Comparison of ENCODE assay signal across 28 cellular contexts in genomic region chr3:100857863-100858262, GRCh38.
"Had no signal": no experiment of that assay in that cellular context is flagged by ENCODE, and none has a peak within 500 bp of the region (broad histone marks: within the 10 kb centered on the region; RNA-seq: fewer than 3 reads in every experiment).

No MANE protein-coding gene starts in this region.

- H3K9me3 ChIP-seq: left lung, lower lobe of right lung, pancreas, prostate gland, sigmoid colon, spleen, suprapubic skin, thoracic aorta, tibial artery, upper lobe of right lung had no signal

- H3K36me3 ChIP-seq: left lung, lower lobe of right lung, pancreas, prostate gland, sigmoid colon, spleen, suprapubic skin, thoracic aorta, tibial artery, upper lobe of right lung had no signal

- H3K27me3 ChIP-seq: left lung, pancreas, sigmoid colon, spleen, suprapubic skin, tibial artery, upper lobe of right lung had no signal

- H3K4me1 ChIP-seq: left lung, lower lobe of right lung, pancreas, prostate gland, sigmoid colon, spleen, suprapubic skin, upper lobe of right lung had no signal

- H3K27ac ChIP-seq: left lung, lower lobe of right lung, pancreas, prostate gland, sigmoid colon, spleen, suprapubic skin, thoracic aorta, tibial artery, upper lobe of right lung had no signal

- FAIRE-seq: islet of Langerhans, kidney, pancreas, small intestine, urothelium cell line had no signal

- H3K4me3 ChIP-seq: left lung, lower lobe of right lung, pancreas, prostate gland, sigmoid colon, spleen, suprapubic skin, thoracic aorta, tibial artery, upper lobe of right lung had no signal

- ATAC-seq: left colon; left lung; lower lobe of right lung; naive thymus-derived CD8-positive, alpha-beta T cell; pancreas; right cardiac atrium; stimulated activated effector memory CD8-positive, alpha-beta T cell treated with anti-CD3 and anti-CD28 coated beads, Interleukin-12 subunit alpha, Interleukin-12 subunit beta, amount 100 ng/mL, for 72 hours; upper lobe of right lung had no signal

- DNase-seq: hypothalamus; immature natural killer cell; kidney; left colon; left lung; lower lobe of right lung; mammary epithelial cell; mesenchymal stem cell; naive thymus-derived CD8-positive, alpha-beta T cell; nucleus accumbens; pancreas; posterior cingulate gyrus; retina; right cardiac atrium; sigmoid colon; small intestine; spleen; stimulated activated CD4-positive, alpha-beta T cell treated with anti-CD3 and anti-CD28 coated beads, Interleukin-4, amount 100 ng/mL, for 24 hours; stimulated activated naive CD4-positive, alpha-beta T cell; tibial artery; trophoblast cell; upper lobe of right lung had no signal
